1 cellular context compared by ENCODE assay signal in genomic region chr6:10542135-10542689, GRCh38.
TF ChIP-seq lines count a peak whose summit lies in the region.

No MANE protein-coding gene starts in this region.

TF ChIP-seq in GM23338, 12 proteins besides CTCF, POLR2A, EP300 and RAD21:
- TF ChIP-seq ZNF462 (CRISPR knock-in tag; IDR thresholded peaks at IDR 0.05) (no peak), CREB1 (CRISPR knock-in tag; IDR thresholded peaks at IDR 0.05; ENCODE audit: low read depth) (no peak), ZNF331 (CRISPR knock-in tag; IDR thresholded peaks at IDR 0.05; ENCODE audit: low read depth) (no peak), STAT1 (IDR thresholded peaks at IDR 0.05; ENCODE audit: unreplicated experiment) (no peak), EZH2phosphoT487 (IDR thresholded peaks at IDR 0.05; ENCODE audit: unreplicated experiment) (no peak), JUNB (IDR thresholded peaks at IDR 0.05; ENCODE audit: unreplicated experiment) (no peak), ZNF114 (CRISPR knock-in tag; IDR thresholded peaks at IDR 0.05) (no peak)
